8 cellular contexts compared by ENCODE assay signal in the genomic region with DNA sequence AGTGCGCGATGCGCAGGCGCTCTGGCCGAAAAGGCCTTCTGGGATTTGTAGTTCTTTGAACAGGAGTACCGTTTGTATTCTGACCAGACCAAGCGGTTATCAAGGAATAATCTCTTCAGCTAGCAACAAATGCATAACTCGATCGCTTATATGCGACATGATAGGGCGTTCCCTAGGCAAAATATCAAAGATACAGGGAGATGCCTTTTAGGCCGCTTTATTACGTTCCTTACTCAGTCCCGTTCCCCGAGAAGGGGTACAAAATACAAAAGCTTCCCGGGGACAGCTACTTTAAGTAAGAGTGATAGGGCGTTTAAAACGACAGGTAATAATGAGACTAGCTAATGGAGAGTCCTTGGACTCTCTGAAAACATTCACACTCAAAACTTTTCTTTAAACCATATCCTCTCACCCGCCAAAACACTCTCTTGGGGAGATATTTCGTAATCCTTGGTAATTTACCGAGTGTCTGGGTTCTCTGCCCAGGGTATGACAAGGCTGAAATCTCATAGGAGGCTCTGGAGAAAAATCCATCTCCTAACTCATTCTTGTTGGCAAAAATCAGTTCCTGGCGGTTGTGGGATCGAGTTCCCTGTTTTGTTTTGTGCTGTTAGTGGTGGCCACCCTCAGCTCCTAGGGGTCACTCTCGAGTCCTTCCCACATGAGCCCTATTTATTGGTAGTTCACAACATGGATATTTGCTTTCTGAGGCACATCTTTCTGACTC. TPM values are rescaled to one million over a fixed set of nuclear protein-coding genes. Genes with fewer than 3 reads are reported as not detected.
DNase-seq lines count a peak whose midpoint lies in the region; ATAC-seq, FAIRE-seq and TF ChIP-seq lines count a peak whose summit lies in the region.

No MANE protein-coding gene starts in this region.

- H3K9me3 ChIP-seq in endocrine pancreas (ENCODE audit: control insufficient read depth, low read length) (no peaks in the 10 kb centered on the region), testis (no peaks in the 10 kb centered on the region)

- H3K4me3 ChIP-seq in endocrine pancreas (ENCODE audit: control insufficient read depth, insufficient read depth, low read length) = peak overlapping the region; percentile 91
- H3K4me3 ChIP-seq in testis = peak overlapping the region; percentile 87 to 98

- 1 to 4% methylated on average over 23 to 24 of the region's 24 CpGs for WGBS in testis, 2 donors

- H3K4me1 ChIP-seq in endocrine pancreas (ENCODE audit: control insufficient read depth, insufficient read depth, low read length) (peaks cover 7% of the 10 kb centered on the region), testis (peaks cover 2% of the 10 kb centered on the region)

- ATAC-seq in GM21576 (IDR thresholded peaks at IDR 0.05; ENCODE audit: unreplicated experiment) = peak; percentile 8

- FAIRE-seq in G401.6 (lab: Jason Lieb, UNC) = peak; percentile 92

- peak; percentile 66 for DNase-seq in SKM-1 (lab: John Stamatoyannopoulos, UW; ENCODE audit: unreplicated experiment)
- peak; percentile 32 to 96 for DNase-seq in lung microvascular endothelial cell (ENCODE audit: low read depth in 2 of 2)
- peak; percentile 69 for DNase-seq in testis
- DNase-seq in NCI-H2196 (lab: John Stamatoyannopoulos, UW; ENCODE audit: unreplicated experiment) = no peak

- TF ChIP-seq EP300 in Ishikawa (IDR thresholded peaks at IDR 0.05; ENCODE audit: borderline replicate concordance) = no peak

- peak overlapping the region; percentile 100 for H3K9ac ChIP-seq in endocrine pancreas (ENCODE audit: control insufficient read depth, insufficient read depth, low read length)

- intact Hi-C loops in testis (cut with DNase I; ENCODE audit: low total_unique reads) = no loop called here

- no peaks in the 10 kb centered on the region for H3K27me3 ChIP-seq in endocrine pancreas (ENCODE audit: control insufficient read depth, insufficient read depth, low read length)
- H3K27me3 ChIP-seq in testis = no peaks in the 10 kb centered on the region

- H3K36me3 ChIP-seq in endocrine pancreas (ENCODE audit: control insufficient read depth, insufficient read depth, low read length) = no peaks in the 10 kb centered on the region
- H3K36me3 ChIP-seq in testis (ENCODE audit: low read depth, missing control alignments) = no peaks in the 10 kb centered on the region

- no peak for TF ChIP-seq RAD21 in Ishikawa (IDR thresholded peaks at IDR 0.05; ENCODE audit: low read depth)

- peak overlapping the region; percentile 94 to 95 for H3K27ac ChIP-seq in testis

- TF ChIP-seq CTCF in testis (IDR thresholded peaks at IDR 0.05) = no peak

- TF ChIP-seq POLR2A in testis (IDR thresholded peaks at IDR 0.05) = no peak

TF ChIP-seq in Ishikawa, 13 proteins besides CTCF, POLR2A, EP300 and RAD21:
- TF ChIP-seq CEBPB (IDR thresholded peaks at IDR 0.05) (peak; percentile 77), TAF1 (IDR thresholded peaks at IDR 0.05; ENCODE audit: low read depth) (no peak; the same call in 1 of the 2 replicates), EGR1 (IDR thresholded peaks at IDR 0.05) (no peak), TCF12 (IDR thresholded peaks at IDR 0.05; ENCODE audit: low read depth) (no peak)

RNA-seq across cellular contexts. Expression of gene SNW1, which starts 0.4 kb away (rescaled TPM):
- 28.6 and 33.3 TPM in 2 replicates for total RNA-seq in lung microvascular endothelial cell
- total RNA-seq in testis = 10 to 100 TPM; 58.7 to 64.7 TPM
- 110 TPM for polyA plus RNA-seq in testis (ENCODE audit: insufficient read depth, low read depth, low replicate concordance)

RNA-seq across cellular contexts. Expression of gene ADCK1, which starts 38.5 kb away (rescaled TPM):
- 2.4 TPM in 2 replicates for total RNA-seq in lung microvascular endothelial cell
- total RNA-seq in testis = 10 to 100 TPM; 12.3 to 14.3 TPM
- 7.5 TPM for polyA plus RNA-seq in testis (ENCODE audit: insufficient read depth, low read depth, low replicate concordance)

RNA-seq across cellular contexts. Expression of gene SLIRP, which starts 53.5 kb away (rescaled TPM):
- total RNA-seq in lung microvascular endothelial cell = 114 and 121 TPM in 2 replicates
- 100 to 1,000 TPM; 101 to 133 TPM for total RNA-seq in testis
- 214 TPM for polyA plus RNA-seq in testis (ENCODE audit: insufficient read depth, low read depth, low replicate concordance)

RNA-seq across cellular contexts. Expression of gene ALKBH1, which starts 53.5 kb away (rescaled TPM):
- 5.9 and 6.7 TPM in 2 replicates for total RNA-seq in lung microvascular endothelial cell
- total RNA-seq in testis = 10 to 100 TPM; 18.4 to 19.2 TPM
- polyA plus RNA-seq in testis (ENCODE audit: insufficient read depth, low read depth, low replicate concordance) = 17.9 TPM
